In genomic region chr4:185779520-185779919, GRCh38 we compare ENCODE assay signal across 18 cellular contexts. TPM values are rescaled to one million over a fixed set of nuclear protein-coding genes. Genes with fewer than 3 reads are reported as not detected.
DNase-seq lines count a peak whose midpoint lies in the region; ATAC-seq and TF ChIP-seq lines count a peak whose summit lies in the region.
"Had no signal": no experiment of that assay in that cellular context is flagged by ENCODE, and none has a peak within 500 bp of the region (broad histone marks: within the 10 kb centered on the region; RNA-seq: fewer than 3 reads in every experiment).

No MANE protein-coding gene starts in this region.

- H3K36me3 Mint-ChIP-seq in type B pancreatic cell (no peaks in the 10 kb centered on the region), Caco-2 (ENCODE audit: insufficient read depth, unreplicated experiment) (peaks cover 9% of the 10 kb centered on the region)
- H3K36me3 Mint-ChIP-seq in activated CD4-positive, alpha-beta memory T cell treated with anti-CD3 and anti-CD28 coated beads, Interleukin-2, amount 10 ng/mL, durations not matched to agents 7 days and 5 days (ENCODE audit: low read depth): no peaks in the 10 kb centered on the region
- H3K36me3 Mint-ChIP-seq: naive thymus-derived CD8-positive, alpha-beta T cell had no signal

- peaks cover 88% of the 10 kb centered on the region for H3K4me1 ChIP-seq in left ventricle myocardium inferior
- no peaks in the 10 kb centered on the region for H3K4me1 ChIP-seq in Caco-2

- POLR2A ChIA-PET in activated CD4-positive, alpha-beta memory T cell treated with anti-CD3 and anti-CD28 coated beads, Interleukin-2, amount 10 ng/mL, durations not matched to agents 7 days and 5 days (lab: Charles Lee): no interaction called here
- POLR2A ChIA-PET in Caco-2 (lab: Charles Lee): no interaction called here

- H3K4me3 Mint-ChIP-seq in type B pancreatic cell (no peak overlapping the region), Caco-2 (ENCODE audit: unreplicated experiment) (no peak overlapping the region)
- H3K4me3 Mint-ChIP-seq in activated CD4-positive, alpha-beta memory T cell treated with anti-CD3 and anti-CD28 coated beads, Interleukin-2, amount 10 ng/mL, durations not matched to agents 7 days and 5 days: no peak overlapping the region
- H3K4me3 Mint-ChIP-seq: activated CD4-positive, alpha-beta T cell treated with anti-CD3 and anti-CD28 coated beads for 36 hours; naive thymus-derived CD8-positive, alpha-beta T cell had no signal

- H3K27me3 ChIP-seq in left ventricle myocardium inferior (ENCODE audit: low read depth) (no peaks in the 10 kb centered on the region), Caco-2 (replicated peaks; ENCODE audit: control insufficient read depth, insufficient read depth, low read length) (no peaks in the 10 kb centered on the region)

- H3K9me3 ChIP-seq in left ventricle myocardium inferior (replicated peaks): no peaks in the 10 kb centered on the region
- no peaks in the 10 kb centered on the region for H3K9me3 ChIP-seq in Caco-2
- H3K9me3 ChIP-seq: A549 had no signal

- H3K4me3 ChIP-seq in left ventricle myocardium inferior: no peak overlapping the region
- no peak overlapping the region for H3K4me3 ChIP-seq in Caco-2 (ENCODE audit: low read depth, low read length)
- H3K4me3 ChIP-seq: A549, lung had no signal

- intact Hi-C loops in left ventricle myocardium inferior (cut with micrococcal nuclease) (no loop called here), left ventricle myocardium superior (cut with micrococcal nuclease) (no loop called here), Caco-2 (cut with micrococcal nuclease; ENCODE audit: unreplicated experiment) (no loop called here)

- peak overlapping the region; percentile 90 for H3K27ac ChIP-seq in left ventricle myocardium inferior (replicated peaks)
- H3K27ac ChIP-seq: A549, C4-2B had no signal

- CTCF ChIA-PET in activated CD4-positive, alpha-beta memory T cell treated with anti-CD3 and anti-CD28 coated beads, Interleukin-2, amount 10 ng/mL, durations not matched to agents 7 days and 5 days (lab: Charles Lee): no interaction called here
- CTCF ChIA-PET in Caco-2 (lab: Charles Lee): no interaction called here

- H3K27me3 Mint-ChIP-seq in type B pancreatic cell: no peaks in the 10 kb centered on the region
- H3K27me3 Mint-ChIP-seq in activated CD4-positive, alpha-beta memory T cell treated with anti-CD3 and anti-CD28 coated beads, Interleukin-2, amount 10 ng/mL, durations not matched to agents 7 days and 5 days: peaks cover under 1% of the 10 kb centered on the region
- H3K27me3 Mint-ChIP-seq in Caco-2 (ENCODE audit: insufficient read depth, unreplicated experiment): no peaks in the 10 kb centered on the region

- TF ChIP-seq CTCF in left ventricle myocardium inferior (IDR thresholded peaks at IDR 0.05; ENCODE audit: borderline replicate concordance): no peak
- TF ChIP-seq CTCF in type B pancreatic cell (conservative IDR thresholded peaks at IDR 0.05): no peak
- TF ChIP-seq CTCF in Caco-2 (IDR thresholded peaks at IDR 0.05; ENCODE audit: insufficient read depth in 1 of 2, low read depth in 1 of 2, low read length in 1 of 2, severe bottlenecking in 1 of 2, unreplicated experiment in 1 of 2): no peak

- no peak for ATAC-seq in left ventricle myocardium superior
- ATAC-seq: A549; activated CD4-positive, alpha-beta T cell treated with anti-CD3 and anti-CD28 coated beads for 36 hours; naive thymus-derived CD8-positive, alpha-beta T cell had no signal

- no TSS peak for BruUV-seq in Caco-2 (replicated peaks; lab: Mats Ljungman, UMichigan)

- H3K4me1 Mint-ChIP-seq in type B pancreatic cell (ENCODE audit: unreplicated experiment) (peaks cover 21% of the 10 kb centered on the region), Caco-2 (ENCODE audit: low read depth, unreplicated experiment) (peaks cover 16% of the 10 kb centered on the region)
- no peaks in the 10 kb centered on the region for H3K4me1 Mint-ChIP-seq in activated CD4-positive, alpha-beta memory T cell treated with anti-CD3 and anti-CD28 coated beads, Interleukin-2, amount 10 ng/mL, durations not matched to agents 7 days and 5 days
- H3K4me1 Mint-ChIP-seq: activated CD4-positive, alpha-beta T cell treated with anti-CD3 and anti-CD28 coated beads for 36 hours; naive thymus-derived CD8-positive, alpha-beta T cell had no signal

- DNase-seq in left ventricle myocardium inferior (no peak), left ventricle myocardium superior (no peak), astrocyte of the hippocampus (ENCODE audit: low read depth, low spot score) (peak; percentile 36), glomerular endothelial cell (ENCODE audit: extremely low read depth, low read depth, low spot score) (peak; percentile 79), type B pancreatic cell (ENCODE audit: extremely low spot score, unreplicated experiment) (no peak), Caco-2 (no peak), cerebellar nuclear complex (lab: John Stamatoyannopoulos, UW) (no peak)
- no peak for DNase-seq in activated CD4-positive, alpha-beta memory T cell treated with anti-CD3 and anti-CD28 coated beads, Interleukin-2, amount 10 ng/mL, durations not matched to agents 7 days and 5 days
- DNase-seq: activated CD4-positive, alpha-beta T cell treated with anti-CD3 and anti-CD28 coated beads for 36 hours; caudate nucleus; effector CD4-positive, alpha-beta T cell; naive thymus-derived CD8-positive, alpha-beta T cell; NCI-H1694; posterior cingulate gyrus; stimulated activated CD8-positive, alpha-beta memory T cell treated with anti-CD3 and anti-CD28 coated beads, Interleukin-4, amount 100 ng/mL, for 48 hours had no signal

- H3K27ac Mint-ChIP-seq in type B pancreatic cell (peak overlapping the region; percentile 6), Caco-2 (ENCODE audit: unreplicated experiment) (no peak overlapping the region)
- H3K27ac Mint-ChIP-seq in activated CD4-positive, alpha-beta memory T cell treated with anti-CD3 and anti-CD28 coated beads, Interleukin-2, amount 10 ng/mL, durations not matched to agents 7 days and 5 days: no peak overlapping the region
- H3K27ac Mint-ChIP-seq: activated CD4-positive, alpha-beta T cell treated with anti-CD3 and anti-CD28 coated beads for 36 hours; naive thymus-derived CD8-positive, alpha-beta T cell had no signal

- no peaks in the 10 kb centered on the region for H3K36me3 ChIP-seq in left ventricle myocardium inferior
- no peaks in the 10 kb centered on the region; the same call in 1 of the 2 replicates for H3K36me3 ChIP-seq in Caco-2 (ENCODE audit: control insufficient read depth, insufficient read depth, low read length)

- H3K9me3 Mint-ChIP-seq in type B pancreatic cell (no peaks in the 10 kb centered on the region), Caco-2 (ENCODE audit: unreplicated experiment) (no peaks in the 10 kb centered on the region)
- no peaks in the 10 kb centered on the region for H3K9me3 Mint-ChIP-seq in activated CD4-positive, alpha-beta memory T cell treated with anti-CD3 and anti-CD28 coated beads, Interleukin-2, amount 10 ng/mL, durations not matched to agents 7 days and 5 days

RNA-seq across cellular contexts. Expression of gene SORBS2, which starts 32.5 kb away (rescaled TPM):
- total RNA-seq in left ventricle myocardium inferior: 1,282 TPM
- 911 TPM for total RNA-seq in left ventricle myocardium superior
- 175 and 251 TPM in 2 replicates for total RNA-seq in glomerular endothelial cell
- 22.6 and 43.2 TPM in 2 replicates for total RNA-seq in type B pancreatic cell (ENCODE audit: low replicate concordance)
- total RNA-seq in activated CD4-positive, alpha-beta memory T cell treated with anti-CD3 and anti-CD28 coated beads, Interleukin-2, amount 10 ng/mL, durations not matched to agents 7 days and 5 days: not detected
- total RNA-seq in Caco-2 (2022): 47.7 and 59.7 TPM in 2 replicates
- total RNA-seq: activated CD4-positive, alpha-beta T cell treated with anti-CD3 and anti-CD28 coated beads for 36 hours; naive thymus-derived CD8-positive, alpha-beta T cell had no signal

Comparison
In these comparisons a context has a peak if more than half of its experiments do, and no peak if none do; other contexts are left out.
1. DNase-seq: peak in astrocyte of the hippocampus (single experiment) and glomerular endothelial cell (single experiment); none in left ventricle myocardium inferior (single experiment), left ventricle myocardium superior (single experiment), type B pancreatic cell (single experiment), activated CD4-positive, alpha-beta memory T cell treated with anti-CD3 and anti-CD28 coated beads, Interleukin-2, amount 10 ng/mL, durations not matched to agents 7 days and 5 days (single experiment), Caco-2 (0 of 2) and cerebellar nuclear complex (0 of 2).
2. RNA of gene SORBS2, which starts 32.5 kb away (total RNA-seq): 1,282 TPM in left ventricle myocardium inferior (single experiment), 911 TPM in left ventricle myocardium superior (single experiment), 175 to 251 TPM in glomerular endothelial cell, 47.7 to 59.7 TPM in Caco-2 and 22.6 to 43.2 TPM in type B pancreatic cell; not detected in activated CD4-positive, alpha-beta memory T cell treated with anti-CD3 and anti-CD28 coated beads, Interleukin-2, amount 10 ng/mL, durations not matched to agents 7 days and 5 days; every median in the first group is over 10 times any median in the second.